Comparison of ENCODE assay signal across 34 cellular contexts in genomic region chr20:24547967-24548366, GRCh38.
"Had no signal": no experiment of that assay in that cellular context is flagged by ENCODE, and none has a peak within 500 bp of the region (broad histone marks: within the 10 kb centered on the region; RNA-seq: fewer than 3 reads in every experiment).

No MANE protein-coding gene starts in this region.

- H3K36me3 ChIP-seq: adrenal gland, brain microvascular endothelial cell, breast epithelium, cardiac muscle cell had no signal

- H3K27me3 ChIP-seq: adrenal gland, body of pancreas, brain microvascular endothelial cell, cardiac muscle cell had no signal

- H3K9me3 ChIP-seq: adrenal gland had no signal

- H3K27ac ChIP-seq: adrenal gland, body of pancreas, brain microvascular endothelial cell, breast epithelium, cardiac muscle cell, VCaP had no signal

- ATAC-seq: activated CD8-positive, alpha-beta T cell treated with anti-CD3 and anti-CD28 coated beads for 36 hours; activated naive CD4-positive, alpha-beta T cell treated with anti-CD3 and anti-CD28 coated beads, Interleukin-2, amount 50 U/mL, for 72 hours; activated T-cell treated with anti-CD3 and anti-CD28 coated beads, Interleukin-2, amount 50 U/mL, for 4 hours; activated T-cell treated with anti-CD3 and anti-CD28 coated beads, Interleukin-2, amount 50 U/mL, for 72 hours; activated T-helper 17 cell treated with anti-CD3 and anti-CD28 coated beads, Interleukin-2, amount 50 U/mL, for 72 hours; body of pancreas had no signal

- H3K4me3 ChIP-seq: adrenal gland, body of pancreas, breast epithelium, cardiac muscle cell had no signal

- DNase-seq: activated B cell treated with CpG ODN at 0.5 μM for 24 hours; activated CD4-positive, alpha-beta memory T cell treated with anti-CD3 and anti-CD28 coated beads for 36 hours; activated CD4-positive, alpha-beta T cell treated with anti-CD3 and anti-CD28 coated beads for 4 hours; activated CD4-positive, alpha-beta T cell treated with anti-CD3 and anti-CD28 coated beads, Interleukin-2, amount 10 ng/mL, durations not matched to agents 7 days and 5 days; activated CD4-positive, alpha-beta T cell treated with anti-CD3 and anti-CD28 coated beads, Interleukin-2, amount 50 U/mL, for 4 hours; activated CD4-positive, CD25-positive, alpha-beta regulatory T cell treated with anti-CD3 and anti-CD28 coated beads, Interleukin-2, amount 50 U/mL, for 72 hours; activated CD8-positive, alpha-beta memory T cell treated with anti-CD3 and anti-CD28 coated beads, Interleukin-2, amount 50 U/mL, for 4 hours; activated CD8-positive, alpha-beta T cell treated with anti-CD3 and anti-CD28 coated beads for 36 hours; activated effector memory CD4-positive, alpha-beta T cell treated with anti-CD3 and anti-CD28 coated beads, Interleukin-2, amount 50 U/mL, for 16 hours; activated gamma-delta T cell treated with Interleukin-2 at 50 U/mL for 16 hours; activated naive CD4-positive, alpha-beta T cell; activated naive CD4-positive, alpha-beta T cell treated with anti-CD3 and anti-CD28 coated beads for 36 hours; activated naive CD4-positive, alpha-beta T cell treated with anti-CD3 and anti-CD28 coated beads, Interleukin-2, amount 50 U/mL, for 16 hours; activated naive CD8-positive, alpha-beta T cell treated with anti-CD3 and anti-CD28 coated beads for 36 hours; activated T-cell treated with anti-CD3 and anti-CD28 coated beads for 4 hours; activated T-cell treated with anti-CD3 and anti-CD28 coated beads, Interleukin-2, amount 50 U/mL, for 1 hour; activated T-cell treated with anti-CD3 and anti-CD28 coated beads, Interleukin-2, amount 50 U/mL, for 4 hours; activated T-cell treated with anti-CD3 and anti-CD28 coated beads, Interleukin-2, amount 50 U/mL, for 72 hours; adrenal gland; amniotic stem cell; body of pancreas; brain microvascular endothelial cell; caudate nucleus; cerebellar nuclear complex; T-helper 1 cell; T-helper 2 cell; T-helper 9 cell had no signal

- FAIRE-seq: astrocyte, TTC549 had no signal

- H3K4me1 ChIP-seq: adrenal gland, body of pancreas, breast epithelium had no signal
